Comparison of ENCODE assay signal across 14 cellular contexts in genomic region chr13:89930861-89931260, GRCh38.
"Had no signal": no experiment of that assay in that cellular context is flagged by ENCODE, and none has a peak within 500 bp of the region (broad histone marks: within the 10 kb centered on the region; RNA-seq: fewer than 3 reads in every experiment).

No MANE protein-coding gene starts in this region.

- H3K4me1 ChIP-seq: colonic mucosa, esophagus muscularis mucosa, lower lobe of right lung, spleen had no signal

- FAIRE-seq: TTC549 had no signal

- H3K9me3 ChIP-seq: colonic mucosa, esophagus muscularis mucosa, lower lobe of right lung, neutrophil had no signal

- DNase-seq: activated B cell treated with CpG ODN at 0.5 μM for 24 hours; activated CD4-positive, alpha-beta T cell treated with anti-CD3 and anti-CD28 coated beads, Interleukin-2, amount 10 ng/mL, durations not matched to agents 24 days and 14 days; activated CD8-positive, alpha-beta memory T cell treated with anti-CD3 and anti-CD28 coated beads, Interleukin-2, amount 50 U/mL, for 48 hours; activated naive CD8-positive, alpha-beta T cell treated with anti-CD3 and anti-CD28 coated beads for 36 hours; central memory CD4-positive, alpha-beta T cell; colonic mucosa; lower lobe of right lung; naive B cell; posterior cingulate gyrus; right cardiac atrium; spleen had no signal

- H3K36me3 ChIP-seq: colonic mucosa, esophagus muscularis mucosa, lower lobe of right lung, neutrophil, spleen had no signal

- H3K4me3 ChIP-seq: colonic mucosa, esophagus muscularis mucosa, lower lobe of right lung, spleen had no signal

- H3K27me3 ChIP-seq: colonic mucosa, esophagus muscularis mucosa, neutrophil, spleen had no signal

- H3K27ac ChIP-seq: colonic mucosa, esophagus muscularis mucosa, lower lobe of right lung, neutrophil, spleen had no signal

- ATAC-seq: lower lobe of right lung, right cardiac atrium had no signal
